Comparison of ENCODE assay signal across 1 cellular context in genomic region chr12:19066471-19067001, GRCh38.
TF ChIP-seq lines count a peak whose summit lies in the region.

No MANE protein-coding gene starts in this region.

TF ChIP-seq in GM23338, 12 proteins besides CTCF, POLR2A, EP300 and RAD21:
- TF ChIP-seq ZNF462 (CRISPR knock-in tag; IDR thresholded peaks at IDR 0.05) (no peak), NANOG (IDR thresholded peaks at IDR 0.05; ENCODE audit: borderline replicate concordance) (no peak), ZNF331 (CRISPR knock-in tag; IDR thresholded peaks at IDR 0.05; ENCODE audit: low read depth) (no peak), POLR2AphosphoS5 (IDR thresholded peaks at IDR 0.05; ENCODE audit: low read depth) (no peak), JUNB (IDR thresholded peaks at IDR 0.05; ENCODE audit: unreplicated experiment) (no peak), ETS1 (IDR thresholded peaks at IDR 0.05) (no peak), ZNF114 (CRISPR knock-in tag; IDR thresholded peaks at IDR 0.05) (no peak), STAT1 (IDR thresholded peaks at IDR 0.05; ENCODE audit: unreplicated experiment) (no peak), EZH2phosphoT487 (IDR thresholded peaks at IDR 0.05; ENCODE audit: unreplicated experiment) (no peak), EZH2 (IDR thresholded peaks at IDR 0.05; ENCODE audit: low read depth, unreplicated experiment) (no peak), CREB1 (CRISPR knock-in tag; IDR thresholded peaks at IDR 0.05; ENCODE audit: low read depth) (no peak), REST (IDR thresholded peaks at IDR 0.05; ENCODE audit: unreplicated experiment) (no peak)
